1 cellular context compared by ENCODE assay signal in genomic region chr20:62451156-62451767, GRCh38.
TF ChIP-seq lines count a peak whose summit lies in the region.

No MANE protein-coding gene starts in this region.

TF ChIP-seq in H1, 55 proteins besides CTCF, POLR2A, EP300 and RAD21:
- TF ChIP-seq SP2 (IDR thresholded peaks at IDR 0.05; ENCODE audit: low read length) (no peak), BCL11A (IDR thresholded peaks at IDR 0.05; ENCODE audit: low read depth in 2 of 2, low read length in 2 of 2) (no peak), FOSL1 (IDR thresholded peaks at IDR 0.05; ENCODE audit: insufficient read depth, low read depth, low read length) (no peak), EGR1 (IDR thresholded peaks at IDR 0.05; ENCODE audit: borderline replicate concordance, low read depth, low read length) (peak; percentile 2; the same call in 1 of the 2 replicates), TAF1 (IDR thresholded peaks at IDR 0.05; ENCODE audit: low read depth, low read length) (no peak)
TF ChIP-seq in H1: peak in this region for 1.
